Comparison of ENCODE assay signal across 8 cellular contexts in genomic region chr5:6576861-6577501, GRCh38. TPM values are rescaled to one million over a fixed set of nuclear protein-coding genes. Genes with fewer than 3 reads are reported as not detected.
DNase-seq lines count a peak whose midpoint lies in the region; ATAC-seq and TF ChIP-seq lines count a peak whose summit lies in the region.

No MANE protein-coding gene starts in this region.

- POLR2A ChIA-PET in activated CD4-positive, alpha-beta T cell treated with anti-CD3 and anti-CD28 coated beads for 36 hours (lab: Charles Lee), result no interaction called here

- no peak overlapping the region for H3K27ac Mint-ChIP-seq in activated CD4-positive, alpha-beta T cell treated with anti-CD3 and anti-CD28 coated beads for 36 hours

- H3K36me3 ChIP-seq in SK-N-MC (ENCODE audit: insufficient read depth, low read length), result no peaks in the 10 kb centered on the region

- H3K9me3 Mint-ChIP-seq in activated CD4-positive, alpha-beta T cell treated with anti-CD3 and anti-CD28 coated beads for 36 hours (ENCODE audit: low read depth), result no peaks in the 10 kb centered on the region

- H3K9me3 ChIP-seq in SK-N-MC (ENCODE audit: low read depth, low read length), result no peaks in the 10 kb centered on the region

- H3K4me1 ChIP-seq in foreskin keratinocyte, result no peaks in the 10 kb centered on the region

- peak; percentile 72 for TF ChIP-seq CTCF in foreskin keratinocyte (conservative IDR thresholded peaks at IDR 0.05)

- peaks cover 24% of the 10 kb centered on the region for H3K27me3 Mint-ChIP-seq in activated CD4-positive, alpha-beta T cell treated with anti-CD3 and anti-CD28 coated beads for 36 hours

- H3K36me3 Mint-ChIP-seq in activated CD4-positive, alpha-beta T cell treated with anti-CD3 and anti-CD28 coated beads for 36 hours (ENCODE audit: low read depth), result no peaks in the 10 kb centered on the region

- DNase-seq in activated CD4-positive, alpha-beta T cell treated with anti-CD3 and anti-CD28 coated beads for 36 hours, result peak; percentile 39
- no peak for DNase-seq in activated CD4-positive, alpha-beta T cell treated with anti-CD3 and anti-CD28 coated beads for 4 hours
- peak; percentile 18 for DNase-seq in MV-4-11 (lab: John Stamatoyannopoulos, UW)
- peak; percentile 8 for DNase-seq in SK-N-MC (ENCODE audit: low read depth, low spot score)
- peak; percentile 17 to 44 for DNase-seq in foreskin keratinocyte
- DNase-seq in putamen (ENCODE audit: low spot score), result peak; percentile 19

- no peak for ATAC-seq in activated CD4-positive, alpha-beta T cell treated with anti-CD3 and anti-CD28 coated beads for 36 hours
- ATAC-seq in foreskin keratinocyte (peak; percentile 52), HG03354 (IDR thresholded peaks at IDR 0.05; ENCODE audit: poor library complexity, severe bottlenecking, unreplicated experiment) (no peak), GM21786 (IDR thresholded peaks at IDR 0.05; ENCODE audit: unreplicated experiment) (no peak)

- H3K9ac ChIP-seq in SK-N-MC (ENCODE audit: insufficient read length), result no peak overlapping the region

- CTCF ChIA-PET in activated CD4-positive, alpha-beta T cell treated with anti-CD3 and anti-CD28 coated beads for 36 hours (lab: Charles Lee), result interaction anchor here (0.7 kb wide), 1 partner anchor 1158 kb away, joined by 3 read pairs; no protein-coding TSS in a partner anchor

- H3K4me1 Mint-ChIP-seq in activated CD4-positive, alpha-beta T cell treated with anti-CD3 and anti-CD28 coated beads for 36 hours, result no peaks in the 10 kb centered on the region

- H3K27ac ChIP-seq in SK-N-MC, result no peak overlapping the region
- no peak overlapping the region for H3K27ac ChIP-seq in foreskin keratinocyte

- H3K4me3 Mint-ChIP-seq in activated CD4-positive, alpha-beta T cell treated with anti-CD3 and anti-CD28 coated beads for 36 hours, result no peak overlapping the region

- H3K4me3 ChIP-seq in SK-N-MC, result no peak overlapping the region

- intact Hi-C loops in activated CD4-positive, alpha-beta T cell treated with anti-CD3 and anti-CD28 coated beads for 36 hours (cut with DNase I, micrococcal nuclease), result loop anchor here (1.0 to 5.0 kb wide), 5 partner anchors 285 to 1435 kb away; partner anchors contain the start of gene ADAMTS16 (in 1 of the 2)

- H3K27me3 ChIP-seq in foreskin keratinocyte, result peaks cover 13% of the 10 kb centered on the region

RNA-seq across cellular contexts. Expression of gene NSUN2, which starts 55.9 kb away (rescaled TPM):
- 10 to 100 TPM; 91.1 to 97.1 TPM for total RNA-seq in activated CD4-positive, alpha-beta T cell treated with anti-CD3 and anti-CD28 coated beads for 36 hours
- total RNA-seq in foreskin keratinocyte, result 88.1 and 102 TPM in 2 replicates
- 56.3 and 65.7 TPM in 2 replicates for polyA plus RNA-seq in foreskin keratinocyte

RNA-seq across cellular contexts. Expression of gene SRD5A1, which starts 56.3 kb away (rescaled TPM):
- 10 to 100 TPM in 1 of 2 experiments, 1 to 10 TPM in 1; 7.6 to 11.1 TPM for total RNA-seq in activated CD4-positive, alpha-beta T cell treated with anti-CD3 and anti-CD28 coated beads for 36 hours
- 13.5 and 14.2 TPM in 2 replicates for total RNA-seq in foreskin keratinocyte
- polyA plus RNA-seq in foreskin keratinocyte, result 10.8 and 11.4 TPM in 2 replicates

Comparison
In these comparisons a context has a peak if more than half of its experiments do, and no peak if none do; other contexts are left out.
1. DNase-seq: peak in activated CD4-positive, alpha-beta T cell treated with anti-CD3 and anti-CD28 coated beads for 36 hours (single experiment), MV-4-11 (single experiment), SK-N-MC (single experiment), foreskin keratinocyte (2 of 2) and putamen (single experiment); none in activated CD4-positive, alpha-beta T cell treated with anti-CD3 and anti-CD28 coated beads for 4 hours (0 of 2).